9 cellular contexts compared by ENCODE assay signal in genomic region chr2:172617115-172617514, GRCh38.
"Had no signal": no experiment of that assay in that cellular context is flagged by ENCODE, and none has a peak within 500 bp of the region (broad histone marks: within the 10 kb centered on the region; RNA-seq: fewer than 3 reads in every experiment).

No MANE protein-coding gene starts in this region.

- H3K36me3 ChIP-seq: HAP-1 had no signal

- H3K4me3 ChIP-seq: GM23248, GM23338, HAP-1 had no signal

- DNase-seq: GM23248, GOT3, H7, H9, HCEC 1CT, HFFc6 had no signal

- H3K27ac Mint-ChIP-seq: GM23338, H9, HFFc6 had no signal

- H3K4me1 Mint-ChIP-seq: GM23338 had no signal

- H3K4me1 ChIP-seq: HAP-1 had no signal

- H3K4me3 Mint-ChIP-seq: GM23338, H9, HFFc6 had no signal

- H3K27ac ChIP-seq: GM23248 had no signal

- H3K9me3 ChIP-seq: HAP-1 had no signal

- ATAC-seq: GM23338, HCT116 had no signal

- H3K9me3 Mint-ChIP-seq: HFFc6 had no signal
